Comparison of ENCODE assay signal across 8 cellular contexts in the genomic region with DNA sequence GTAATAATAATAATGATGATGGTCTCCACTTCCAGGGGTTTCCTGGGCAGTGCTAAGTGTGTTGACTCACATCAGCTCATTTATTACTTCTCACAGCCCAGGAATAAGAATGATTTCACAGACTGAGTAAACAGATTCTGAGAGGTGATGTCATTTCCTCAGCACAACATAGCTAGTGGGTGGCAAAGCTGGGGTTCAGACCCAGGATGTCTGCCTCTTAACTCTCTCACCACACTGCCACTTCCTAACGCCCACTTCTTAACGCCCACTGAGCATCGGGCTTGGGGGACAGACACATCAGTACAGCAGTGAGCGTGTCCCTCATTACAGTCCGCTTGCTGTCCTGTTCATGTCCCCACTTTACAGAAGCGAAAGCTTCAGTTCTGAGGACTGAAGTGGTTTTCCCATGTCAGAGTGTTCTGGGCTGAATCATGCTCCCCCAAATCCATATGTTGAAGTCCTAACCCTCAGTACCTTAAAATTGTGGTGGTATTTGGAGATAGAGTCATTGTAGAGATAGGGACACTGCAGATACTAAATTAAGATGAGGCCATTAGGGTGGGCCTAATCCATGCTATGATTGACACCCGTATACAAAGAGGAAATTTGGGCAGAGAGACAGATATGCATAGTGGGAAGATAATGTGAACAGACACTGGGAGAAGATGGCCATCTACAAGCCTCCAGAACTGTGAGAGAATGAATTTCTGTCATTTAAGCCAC.
DNase-seq lines count a peak whose midpoint lies in the region; ATAC-seq and TF ChIP-seq lines count a peak whose summit lies in the region.

No MANE protein-coding gene starts in this region.

- TF ChIP-seq CTCF in CD8-positive, alpha-beta T cell (IDR thresholded peaks at IDR 0.05), result no peak
- no peak for TF ChIP-seq CTCF in kidney epithelial cell (IDR thresholded peaks at IDR 0.05; ENCODE audit: insufficient read depth, low read length, poor library complexity, severe bottlenecking)
- TF ChIP-seq CTCF in tibial nerve (IDR thresholded peaks at IDR 0.05), result no peak

- H3K9me3 Mint-ChIP-seq in CD8-positive, alpha-beta T cell, result no peaks in the 10 kb centered on the region
- H3K9me3 Mint-ChIP-seq in stimulated activated memory B cell treated with anti-CD40 and anti-IgM and Interleukin-4, amounts not matched to agents 10 μg/mL and 1 μg/mL and 100 μg/mL, for 72 hours, result no peaks in the 10 kb centered on the region

- H3K27ac Mint-ChIP-seq in CD8-positive, alpha-beta T cell, result peak overlapping the region; percentile 75
- H3K27ac Mint-ChIP-seq in stimulated activated memory B cell treated with anti-CD40 and anti-IgM and Interleukin-4, amounts not matched to agents 10 μg/mL and 1 μg/mL and 100 μg/mL, for 72 hours, result peak overlapping the region; percentile 58

- H3K36me3 ChIP-seq in CD8-positive, alpha-beta T cell (ENCODE audit: insufficient read depth, low read length), result no peaks in the 10 kb centered on the region
- H3K36me3 ChIP-seq in kidney epithelial cell (ENCODE audit: control insufficient read depth, insufficient read depth, low read length), result no peaks in the 10 kb centered on the region
- H3K36me3 ChIP-seq in tibial nerve, result no peaks in the 10 kb centered on the region

- no peaks in the 10 kb centered on the region for H3K9me3 ChIP-seq in CD8-positive, alpha-beta T cell (ENCODE audit: low read length)
- H3K9me3 ChIP-seq in tibial nerve, result no peaks in the 10 kb centered on the region

- H3K4me1 Mint-ChIP-seq in CD8-positive, alpha-beta T cell (ENCODE audit: low read depth), result peaks cover 34% of the 10 kb centered on the region
- peaks cover 30% of the 10 kb centered on the region for H3K4me1 Mint-ChIP-seq in stimulated activated memory B cell treated with anti-CD40 and anti-IgM and Interleukin-4, amounts not matched to agents 10 μg/mL and 1 μg/mL and 100 μg/mL, for 72 hours

- CTCF ChIA-PET in CD8-positive, alpha-beta T cell (lab: Charles Lee), result interaction anchor here (1.1 to 1.4 kb wide), 2 partner anchors 10 to 22 kb away, joined by 3 read pairs; no protein-coding TSS in a partner anchor

- intact Hi-C loops in CD8-positive, alpha-beta T cell (cut with DNase I, micrococcal nuclease), result loop anchor here in 1 of 2 experiments (5.0 to 10.0 kb wide), 2 partner anchors 115 to 323 kb away; partner anchors contain the start of genes BRK1 and SEC13

- no peaks in the 10 kb centered on the region for H3K36me3 Mint-ChIP-seq in CD8-positive, alpha-beta T cell
- H3K36me3 Mint-ChIP-seq in stimulated activated memory B cell treated with anti-CD40 and anti-IgM and Interleukin-4, amounts not matched to agents 10 μg/mL and 1 μg/mL and 100 μg/mL, for 72 hours, result no peaks in the 10 kb centered on the region

- POLR2A ChIA-PET in CD8-positive, alpha-beta T cell (lab: Charles Lee), result interaction anchor here (0.7 to 1.9 kb wide), 2 partner anchors 42 to 117 kb away, joined by 3 to 9 read pairs; partner anchors contain the start of gene SEC13

- H3K4me1 ChIP-seq in CD8-positive, alpha-beta T cell (ENCODE audit: insufficient read depth, low read length), result peaks cover 20% of the 10 kb centered on the region
- H3K4me1 ChIP-seq in tibial nerve, result no peaks in the 10 kb centered on the region

- H3K27ac ChIP-seq in CD8-positive, alpha-beta T cell (ENCODE audit: low read depth, low read length), result no peak overlapping the region
- H3K27ac ChIP-seq in tibial nerve, result peak overlapping the region in 1 of 4 donors; percentile 34

- H3K27me3 ChIP-seq in CD8-positive, alpha-beta T cell (ENCODE audit: insufficient read depth, low read length), result no peaks in the 10 kb centered on the region
- H3K27me3 ChIP-seq in kidney epithelial cell (ENCODE audit: control insufficient read depth, insufficient read depth, low read length) (no peaks in the 10 kb centered on the region), tibial nerve (no peaks in the 10 kb centered on the region)

- peak; percentile 29 to 77 (median 52) for DNase-seq in CD8-positive, alpha-beta T cell
- peak; percentile 82 for DNase-seq in activated CD8-positive, alpha-beta memory T cell treated with anti-CD3 and anti-CD28 coated beads, Interleukin-2, amount 50 U/mL, for 48 hours
- peak; percentile 64 for DNase-seq in kidney epithelial cell (ENCODE audit: low read depth)
- DNase-seq in tibial nerve (ENCODE audit: low spot score in 2 of 2), result no peak

- WGBS in tibial nerve, 2 donors, result 59 to 71% methylated on average over 7 of the region's 7 CpGs

- ATAC-seq in CD8-positive, alpha-beta T cell, result peak; percentile 92
- ATAC-seq in HG03103 (IDR thresholded peaks at IDR 0.05; ENCODE audit: low read depth, unreplicated experiment) (peak; percentile 45), HG03139 (IDR thresholded peaks at IDR 0.05; ENCODE audit: unreplicated experiment) (no peak), GM21619 (IDR thresholded peaks at IDR 0.05; ENCODE audit: unreplicated experiment) (no peak)
- ATAC-seq in stimulated activated memory B cell treated with anti-CD40 and anti-IgM and Interleukin-4, amounts not matched to agents 10 μg/mL and 1 μg/mL and 100 μg/mL, for 72 hours, result peak; percentile 80

- no peaks in the 10 kb centered on the region for H3K27me3 Mint-ChIP-seq in CD8-positive, alpha-beta T cell (ENCODE audit: low read depth)
- no peaks in the 10 kb centered on the region for H3K27me3 Mint-ChIP-seq in stimulated activated memory B cell treated with anti-CD40 and anti-IgM and Interleukin-4, amounts not matched to agents 10 μg/mL and 1 μg/mL and 100 μg/mL, for 72 hours

- TF ChIP-seq POLR2A in tibial nerve (IDR thresholded peaks at IDR 0.05), result no peak

- TF ChIP-seq EP300 in tibial nerve (IDR thresholded peaks at IDR 0.05), result no peak

- no peak overlapping the region for H3K4me3 ChIP-seq in CD8-positive, alpha-beta T cell (ENCODE audit: low read depth, low read length)
- H3K4me3 ChIP-seq in kidney epithelial cell (ENCODE audit: low read depth, low read length), result no peak overlapping the region
- H3K4me3 ChIP-seq in tibial nerve, result no peak overlapping the region

- peak overlapping the region; percentile 33 for H3K4me3 Mint-ChIP-seq in CD8-positive, alpha-beta T cell
- no peak overlapping the region for H3K4me3 Mint-ChIP-seq in stimulated activated memory B cell treated with anti-CD40 and anti-IgM and Interleukin-4, amounts not matched to agents 10 μg/mL and 1 μg/mL and 100 μg/mL, for 72 hours

Comparison
In these comparisons a context has a peak if more than half of its experiments do, and no peak if none do; other contexts are left out.
1. ATAC-seq: peak in CD8-positive, alpha-beta T cell (single experiment), HG03103 (single experiment) and stimulated activated memory B cell treated with anti-CD40 and anti-IgM and Interleukin-4, amounts not matched to agents 10 μg/mL and 1 μg/mL and 100 μg/mL, for 72 hours (single experiment); none in HG03139 (single experiment) and GM21619 (single experiment).
2. DNase-seq: peak in CD8-positive, alpha-beta T cell (7 of 7), activated CD8-positive, alpha-beta memory T cell treated with anti-CD3 and anti-CD28 coated beads, Interleukin-2, amount 50 U/mL, for 48 hours (single experiment) and kidney epithelial cell (single experiment); none in tibial nerve (0 of 2).